Comparison of ENCODE assay signal across 25 cellular contexts in the genomic region with DNA sequence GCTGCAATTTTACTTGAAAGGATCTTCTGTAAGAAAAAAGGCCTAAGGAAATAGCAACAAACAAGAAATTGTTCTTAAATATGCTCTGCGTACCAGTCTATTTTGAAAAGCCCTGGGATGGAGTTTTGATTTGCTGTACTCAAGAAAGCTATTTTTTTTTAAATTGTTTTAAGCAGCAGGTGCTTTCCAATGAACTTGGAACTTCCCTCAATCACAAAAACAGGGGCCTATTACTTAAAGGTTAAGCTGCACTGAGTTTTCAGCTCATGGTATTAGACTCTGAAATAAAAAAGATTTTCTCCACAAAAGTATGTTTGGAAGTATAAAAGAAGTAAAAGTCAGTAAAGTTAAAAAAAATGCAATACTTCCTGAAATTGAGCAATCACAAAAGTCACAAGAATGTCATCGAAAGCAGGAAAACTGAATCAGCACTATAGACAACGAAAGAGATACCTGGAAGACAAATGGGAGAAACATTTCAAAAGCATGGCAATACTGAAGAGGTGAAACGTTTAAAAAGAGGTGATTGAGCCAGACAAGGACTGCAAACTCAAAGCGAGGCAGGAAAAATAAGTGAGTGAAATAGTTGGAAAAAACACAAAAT. TPM values are rescaled to one million over a fixed set of nuclear protein-coding genes. Genes with fewer than 3 reads are reported as not detected.
DNase-seq lines count a peak whose midpoint lies in the region; ATAC-seq, FAIRE-seq and TF ChIP-seq lines count a peak whose summit lies in the region.
"Had no signal": no experiment of that assay in that cellular context is flagged by ENCODE, and none has a peak within 500 bp of the region (broad histone marks: within the 10 kb centered on the region; RNA-seq: fewer than 3 reads in every experiment).

No MANE protein-coding gene starts in this region.

- H4K20me1 ChIP-seq in GM23338 (replicated peaks; ENCODE audit: insufficient read depth) = no peaks in the 10 kb centered on the region

- peak overlapping the region; percentile 67; the same call in 1 of the 2 replicates for H2AFZ ChIP-seq in GM23338
- H2AFZ ChIP-seq: GM23248, neural progenitor cell, parathyroid adenoma had no signal

- H3K4me3 ChIP-seq in GM23338 = no peak overlapping the region
- H3K4me3 ChIP-seq: coronary artery, GM23248, neural progenitor cell, tibial artery had no signal

- peaks cover 12% of the 10 kb centered on the region for H3K4me1 ChIP-seq in GM23338 (ENCODE audit: insufficient read depth)
- H3K4me1 ChIP-seq: BE2C, neural progenitor cell, parathyroid adenoma, tibial artery had no signal

- H3K4me1 Mint-ChIP-seq in CD14-positive monocyte (peaks cover 62% of the 10 kb centered on the region), GM23338 (peaks cover 10% of the 10 kb centered on the region), activated B cell treated with CpG ODN at 0.5 μM for 24 hours (peaks cover 39% of the 10 kb centered on the region), memory B cell (peaks cover 20% of the 10 kb centered on the region)
- H3K4me1 Mint-ChIP-seq: neural progenitor cell had no signal

- intact Hi-C loops in CD14-positive monocyte (cut with micrococcal nuclease) (no loop called here), activated B cell treated with CpG ODN at 0.5 μM for 24 hours (cut with micrococcal nuclease) (no loop called here)

- 0 out of 2 replicates have a peak overlapping the region, but pooled peaks have one; percentile 28 for H3K4me2 ChIP-seq in GM23338
- H3K4me2 ChIP-seq: neural progenitor cell had no signal

- no peaks in the 10 kb centered on the region for H3K36me3 ChIP-seq in GM23338 (ENCODE audit: insufficient read depth)
- H3K36me3 ChIP-seq: BE2C, neural progenitor cell, tibial artery had no signal

- H3K27me3 Mint-ChIP-seq in CD14-positive monocyte (ENCODE audit: low read depth in 3 of 3) (peaks cover 0 to 4% (median 0%) of the 10 kb centered on the region in 3 donors), GM23338 (ENCODE audit: insufficient read depth, low read depth, poor library complexity) (peaks cover 2% of the 10 kb centered on the region), activated B cell treated with CpG ODN at 0.5 μM for 24 hours (no peaks in the 10 kb centered on the region), memory B cell (no peaks in the 10 kb centered on the region)

- H3F3A ChIP-seq in GM23338 (replicated peaks; ENCODE audit: low read depth) = no peaks in the 10 kb centered on the region

- H3K9me3 Mint-ChIP-seq in CD14-positive monocyte = peaks cover 0 to 7% (median 4%) of the 10 kb centered on the region in 7 donors
- no peaks in the 10 kb centered on the region; the same call in 2 of the 3 replicates for H3K9me3 Mint-ChIP-seq in GM23338
- H3K9me3 Mint-ChIP-seq in activated B cell treated with CpG ODN at 0.5 μM for 24 hours = no peaks in the 10 kb centered on the region
- no peaks in the 10 kb centered on the region for H3K9me3 Mint-ChIP-seq in memory B cell
- H3K9me3 Mint-ChIP-seq: neural progenitor cell had no signal

- no peak for DNase-seq in CD14-positive monocyte (ENCODE audit: low spot score)
- no peak for DNase-seq in GM23338 (ENCODE audit: low spot score)
- no peak for DNase-seq in activated B cell treated with CpG ODN at 0.5 μM for 24 hours
- no peak for DNase-seq in memory B cell (ENCODE audit: low spot score in 2 of 2)
- DNase-seq in GM12892 (ENCODE audit: insufficient read length) = no peak
- no peak for DNase-seq in NCI-H1436 treated with DMSO at 0.1 percent for 48 hours (lab: John Stamatoyannopoulos, UW)
- DNase-seq in pons (ENCODE audit: low spot score) = no peak
- DNase-seq: ACHN; activated CD4-positive, alpha-beta T cell treated with anti-CD3 and anti-CD28 coated beads, Interleukin-2, amount 10 ng/mL, durations not matched to agents 24 days and 14 days; activated effector memory CD4-positive, alpha-beta T cell treated with Interleukin-2 at 50 U/mL for 16 hours; BE2C; Caco-2; DMS53; KBM-7; mesenchymal stem cell; NCI-H1417; stimulated activated CD4-positive, alpha-beta T cell treated with anti-CD3 and anti-CD28 coated beads, Interleukin-2, amount 100 ng/mL, for 24 hours; T-helper 9 cell; tibial artery had no signal

- no peak for TF ChIP-seq CTCF in CD14-positive monocyte (IDR thresholded peaks at IDR 0.05)
- TF ChIP-seq CTCF in GM23338 (conservative IDR thresholded peaks at IDR 0.05; ENCODE audit: low read depth in 2 of 2) = no peak
- TF ChIP-seq CTCF in activated B cell treated with CpG ODN at 0.5 μM for 24 hours (IDR thresholded peaks at IDR 0.05) = no peak

- peak overlapping the region; percentile 56 to 93 (median 76) for H3K27ac Mint-ChIP-seq in CD14-positive monocyte
- no peak overlapping the region for H3K27ac Mint-ChIP-seq in GM23338
- peak overlapping the region; percentile 8 for H3K27ac Mint-ChIP-seq in activated B cell treated with CpG ODN at 0.5 μM for 24 hours
- H3K27ac Mint-ChIP-seq in memory B cell = peak overlapping the region; percentile 4
- H3K27ac Mint-ChIP-seq: activated CD4-positive, alpha-beta T cell treated with anti-CD3 and anti-CD28 coated beads, Interleukin-2, amount 10 ng/mL, durations not matched to agents 24 days and 14 days; neural progenitor cell had no signal

- H3K27ac ChIP-seq in GM23338 (ENCODE audit: low read depth) = no peak overlapping the region
- H3K27ac ChIP-seq: coronary artery, GM23248, neural progenitor cell, parathyroid adenoma, tibial artery, VCaP had no signal

- POLR2A ChIA-PET in activated B cell treated with CpG ODN at 0.5 μM for 24 hours (lab: Charles Lee) = interaction anchor here (0.9 to 2.6 kb wide), 6 partner anchors 10 to 64 kb away, joined by 3 to 16 read pairs (median 4); no protein-coding TSS in a partner anchor

- ATAC-seq in GM23338 (no peak), activated B cell treated with CpG ODN at 0.5 μM for 24 hours (ENCODE audit: low read depth) (peak; percentile 25), memory B cell (ENCODE audit: low read depth) (peak; percentile 46), HG03565 (IDR thresholded peaks at IDR 0.05; ENCODE audit: unreplicated experiment) (no peak)

- H3K9me2 ChIP-seq in GM23338 (ENCODE audit: insufficient read depth) = no peaks in the 10 kb centered on the region

- no peak for FAIRE-seq in GM12892 (lab: Jason Lieb, UNC)

- H3K79me2 ChIP-seq in GM23338 (replicated peaks; ENCODE audit: insufficient read depth) = no peaks in the 10 kb centered on the region
- H3K79me2 ChIP-seq: parathyroid adenoma had no signal

- H3K4me3 Mint-ChIP-seq in CD14-positive monocyte (peak overlapping the region in 1 of 2 donors; percentile 80), GM23338 (no peak overlapping the region), activated B cell treated with CpG ODN at 0.5 μM for 24 hours (peak overlapping the region; percentile 37), memory B cell (no peak overlapping the region)
- H3K4me3 Mint-ChIP-seq: activated CD4-positive, alpha-beta T cell treated with anti-CD3 and anti-CD28 coated beads, Interleukin-2, amount 10 ng/mL, durations not matched to agents 24 days and 14 days; neural progenitor cell had no signal

- H3K36me3 Mint-ChIP-seq in CD14-positive monocyte (peaks cover 0 to 4% of the 10 kb centered on the region in 2 donors), GM23338 (ENCODE audit: low read depth) (no peaks in the 10 kb centered on the region), activated B cell treated with CpG ODN at 0.5 μM for 24 hours (ENCODE audit: low read depth) (no peaks in the 10 kb centered on the region), memory B cell (no peaks in the 10 kb centered on the region)
- H3K36me3 Mint-ChIP-seq: neural progenitor cell had no signal

- H3K27me3 ChIP-seq in GM23338 (ENCODE audit: insufficient read depth) = no peaks in the 10 kb centered on the region
- H3K27me3 ChIP-seq: neural progenitor cell, tibial artery had no signal

- no peak for TF ChIP-seq POLR2A in GM12892 (IDR thresholded peaks at IDR 0.05; ENCODE audit: low read depth, low read length)

- CTCF ChIA-PET in activated B cell treated with CpG ODN at 0.5 μM for 24 hours (lab: Charles Lee) = interaction anchor here (0.7 to 1.4 kb wide), 3 partner anchors 25 to 79 kb away, joined by 4 read pairs; no protein-coding TSS in a partner anchor

TF ChIP-seq in GM23338, 12 proteins besides CTCF, POLR2A, EP300 and RAD21 (continues in another document):
- no peak for TF ChIP-seq ZNF114 (CRISPR knock-in tag; IDR thresholded peaks at IDR 0.05)
- TF ChIP-seq REST (IDR thresholded peaks at IDR 0.05; ENCODE audit: unreplicated experiment) = no peak
- TF ChIP-seq JUNB (IDR thresholded peaks at IDR 0.05; ENCODE audit: unreplicated experiment) = no peak
- TF ChIP-seq NANOG (IDR thresholded peaks at IDR 0.05; ENCODE audit: borderline replicate concordance) = no peak
- TF ChIP-seq ZNF331 (CRISPR knock-in tag; IDR thresholded peaks at IDR 0.05; ENCODE audit: low read depth) = no peak
- no peak for TF ChIP-seq EZH2phosphoT487 (IDR thresholded peaks at IDR 0.05; ENCODE audit: unreplicated experiment)
- TF ChIP-seq POLR2AphosphoS5 (IDR thresholded peaks at IDR 0.05; ENCODE audit: low read depth) = no peak

RNA-seq across cellular contexts. Expression of gene PLAC8, which starts 38.9 kb away (rescaled TPM):
- polyA plus RNA-seq in CD14-positive monocyte = 100 to 1,000 TPM; 170 to 626 TPM
- 0.83 and 1.9 TPM in 2 replicates for total RNA-seq in GM23338 (2014; rRNA removed; shearing (Covaris generic))
- 1.2 and 1.6 TPM in 2 replicates for polyA plus RNA-seq in GM23338 (2016; fragmentation: Nextera tagmentation; extraction: Ambion mirVana)
- total RNA-seq in activated B cell treated with CpG ODN at 0.5 μM for 24 hours = 142 and 153 TPM in 2 replicates
- 102 TPM for polyA plus RNA-seq in GM12892 (2012; ENCODE audit: missing spikeins)
- total RNA-seq: GM23248 had no signal

Comparison
In these comparisons a context has a peak if more than half of its experiments do, and no peak if none do; other contexts are left out.
1. ATAC-seq: peak in activated B cell treated with CpG ODN at 0.5 μM for 24 hours (single experiment) and memory B cell (single experiment); none in GM23338 (single experiment) and HG03565 (single experiment).
2. RNA of gene PLAC8, which starts 38.9 kb away (total RNA-seq): 142 to 153 TPM in activated B cell treated with CpG ODN at 0.5 μM for 24 hours; 0.83 to 1.9 TPM in GM23338; every median in the first group is over 10 times any median in the second.